18 cellular contexts compared by ENCODE assay signal in the genomic region with DNA sequence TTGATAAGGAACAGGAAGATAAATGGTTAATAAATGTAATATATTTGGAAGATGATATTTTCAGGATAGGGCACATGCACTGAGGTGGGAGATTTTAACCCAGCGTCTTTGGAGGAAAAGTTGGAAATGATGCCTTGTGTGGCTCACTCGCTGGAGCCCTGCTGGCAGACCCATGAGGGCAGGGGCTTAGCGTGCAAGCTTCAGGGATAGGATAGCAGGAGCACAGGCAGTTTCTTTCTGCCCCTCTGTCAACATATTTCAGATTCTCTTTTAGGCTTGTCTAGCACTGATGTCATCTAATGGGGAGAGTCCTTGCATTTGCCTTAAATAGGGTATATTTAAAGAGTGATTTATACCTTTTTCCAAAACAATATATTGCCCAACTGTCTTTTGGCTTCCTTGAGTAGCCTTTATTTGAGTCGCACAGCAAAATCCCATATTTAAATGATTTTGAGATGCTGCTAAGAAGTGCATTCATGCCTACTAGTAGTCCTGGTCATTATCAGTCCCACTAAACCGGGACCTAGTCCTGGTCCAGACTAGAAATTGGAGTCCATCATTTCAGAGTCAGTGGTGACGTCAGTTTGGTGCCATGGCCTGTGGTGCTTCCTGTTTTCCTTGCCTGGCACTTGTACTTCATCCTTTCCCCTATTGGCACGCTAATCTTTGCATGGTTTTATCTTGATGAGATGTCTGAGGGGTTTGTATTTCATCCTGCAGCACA. TPM values are rescaled to one million over a fixed set of nuclear protein-coding genes. Genes with fewer than 3 reads are reported as not detected.
DNase-seq lines count a peak whose midpoint lies in the region; ATAC-seq, FAIRE-seq and TF ChIP-seq lines count a peak whose summit lies in the region.
"Had no signal": no experiment of that assay in that cellular context is flagged by ENCODE, and none has a peak within 500 bp of the region (broad histone marks: within the 10 kb centered on the region; RNA-seq: fewer than 3 reads in every experiment).

No MANE protein-coding gene starts in this region.

- H3K36me3 ChIP-seq in muscle layer of duodenum (ENCODE audit: control insufficient read depth in 1 of 2, insufficient read depth in 2 of 2, low read length in 2 of 2) (no peaks in the 10 kb centered on the region), upper lobe of left lung (no peaks in the 10 kb centered on the region)
- H3K36me3 ChIP-seq: neural progenitor cell had no signal

- H3K27ac ChIP-seq in muscle layer of duodenum (ENCODE audit: low read length) (peak overlapping the region; percentile 90), upper lobe of left lung (peak overlapping the region; percentile 75 to 83 (median 80))
- H3K27ac ChIP-seq: neural progenitor cell, SK-N-MC had no signal

- TF ChIP-seq CTCF in chondrocyte (IDR thresholded peaks at IDR 0.05), result no peak
- TF ChIP-seq CTCF in upper lobe of left lung (IDR thresholded peaks at IDR 0.05), result no peak

- WGBS in upper lobe of left lung, 2 donors, result 75 to 85% methylated on average over 7 of the region's 7 CpGs

- H3K36me3 Mint-ChIP-seq in activated naive CD8-positive, alpha-beta T cell, result peaks cover 8% of the 10 kb centered on the region
- peaks cover 9% of the 10 kb centered on the region for H3K36me3 Mint-ChIP-seq in activated naive CD8-positive, alpha-beta T cell treated with anti-CD3 and anti-CD28 coated beads for 36 hours
- peaks cover 3% of the 10 kb centered on the region for H3K36me3 Mint-ChIP-seq in chondrocyte (ENCODE audit: low read depth)
- H3K36me3 Mint-ChIP-seq: neural progenitor cell had no signal

- H3K27me3 ChIP-seq in muscle layer of duodenum (ENCODE audit: low read depth, low read length) (no peaks in the 10 kb centered on the region), upper lobe of left lung (no peaks in the 10 kb centered on the region)
- H3K27me3 ChIP-seq: neural progenitor cell had no signal

- peaks cover 0 to 5% of the 10 kb centered on the region in 2 donors for H3K9me3 ChIP-seq in muscle layer of duodenum (ENCODE audit: control insufficient read depth in 1 of 2, low read length in 2 of 2)
- H3K9me3 ChIP-seq in upper lobe of left lung, result no peaks in the 10 kb centered on the region

- H3K4me3 Mint-ChIP-seq in activated naive CD8-positive, alpha-beta T cell, result no peak overlapping the region
- H3K4me3 Mint-ChIP-seq in activated naive CD8-positive, alpha-beta T cell treated with anti-CD3 and anti-CD28 coated beads for 36 hours, result no peak overlapping the region
- H3K4me3 Mint-ChIP-seq in chondrocyte (ENCODE audit: unreplicated experiment), result no peak overlapping the region
- H3K4me3 Mint-ChIP-seq: activated CD8-positive, alpha-beta T cell treated with anti-CD3 and anti-CD28 coated beads for 36 hours; activated T-helper 1 cell treated with anti-CD3 and anti-CD28 coated beads, Interleukin-12 subunit alpha, Interleukin-12 subunit beta, Interleukin-2, Interleukin-4 antibody, amounts not matched to agents 30 ng/mL and 10 ng/mL and 1 ng/mL, durations not matched to agents 14 hours and 24 hours and 36 hours; dendritic cell treated with granulocyte-macrophage colony-stimulating factor and Interleukin-4, amounts not matched to agents 40 ng/mL and 50 ng/mL, for 4 days; neural progenitor cell had no signal

- TF ChIP-seq POLR2A in upper lobe of left lung (IDR thresholded peaks at IDR 0.05), result no peak

- H3K4me1 ChIP-seq in muscle layer of duodenum (ENCODE audit: control insufficient read depth in 1 of 2, insufficient read depth in 2 of 2, low read length in 2 of 2) (peaks cover 0 to 42% of the 10 kb centered on the region in 2 donors), upper lobe of left lung (peaks cover 43 to 66% (median 58%) of the 10 kb centered on the region in 4 donors)

- H3K27me3 Mint-ChIP-seq in activated naive CD8-positive, alpha-beta T cell, result no peaks in the 10 kb centered on the region
- H3K27me3 Mint-ChIP-seq in activated naive CD8-positive, alpha-beta T cell treated with anti-CD3 and anti-CD28 coated beads for 36 hours, result no peaks in the 10 kb centered on the region
- H3K27me3 Mint-ChIP-seq in chondrocyte (ENCODE audit: low read depth), result no peaks in the 10 kb centered on the region
- H3K27me3 Mint-ChIP-seq: activated CD8-positive, alpha-beta T cell treated with anti-CD3 and anti-CD28 coated beads for 36 hours had no signal

- no peak for TF ChIP-seq EP300 in upper lobe of left lung (IDR thresholded peaks at IDR 0.05)

- ATAC-seq in upper lobe of left lung (ENCODE audit: low FRiP score in 2 of 2) (no peak), GM19023 (IDR thresholded peaks at IDR 0.05; ENCODE audit: unreplicated experiment) (no peak)
- ATAC-seq: HCT116 had no signal

- H3K9me3 Mint-ChIP-seq in activated naive CD8-positive, alpha-beta T cell (ENCODE audit: low read depth), result no peaks in the 10 kb centered on the region
- peaks cover 14% of the 10 kb centered on the region for H3K9me3 Mint-ChIP-seq in activated naive CD8-positive, alpha-beta T cell treated with anti-CD3 and anti-CD28 coated beads for 36 hours
- H3K9me3 Mint-ChIP-seq in chondrocyte (ENCODE audit: low read depth), result peaks cover 7% of the 10 kb centered on the region

- H3K4me3 ChIP-seq in muscle layer of duodenum (ENCODE audit: low read depth in 1 of 2, low read length in 2 of 2), result no peak overlapping the region
- H3K4me3 ChIP-seq in upper lobe of left lung, result no peak overlapping the region
- H3K4me3 ChIP-seq: lung, neural progenitor cell, SK-N-MC had no signal

- peak overlapping the region; percentile 22 for H3K27ac Mint-ChIP-seq in activated naive CD8-positive, alpha-beta T cell
- no peak overlapping the region for H3K27ac Mint-ChIP-seq in activated naive CD8-positive, alpha-beta T cell treated with anti-CD3 and anti-CD28 coated beads for 36 hours
- peak overlapping the region; percentile 99 for H3K27ac Mint-ChIP-seq in chondrocyte (ENCODE audit: unreplicated experiment)
- H3K27ac Mint-ChIP-seq: activated CD8-positive, alpha-beta T cell treated with anti-CD3 and anti-CD28 coated beads for 36 hours; activated T-helper 1 cell treated with anti-CD3 and anti-CD28 coated beads, Interleukin-12 subunit alpha, Interleukin-12 subunit beta, Interleukin-2, Interleukin-4 antibody, amounts not matched to agents 30 ng/mL and 10 ng/mL and 1 ng/mL, durations not matched to agents 14 hours and 24 hours and 36 hours; dendritic cell treated with granulocyte-macrophage colony-stimulating factor and Interleukin-4, amounts not matched to agents 40 ng/mL and 50 ng/mL, for 4 days; neural progenitor cell had no signal

- H3K4me1 Mint-ChIP-seq in activated naive CD8-positive, alpha-beta T cell (ENCODE audit: low read depth), result peaks cover 41% of the 10 kb centered on the region
- H3K4me1 Mint-ChIP-seq in activated naive CD8-positive, alpha-beta T cell treated with anti-CD3 and anti-CD28 coated beads for 36 hours, result peaks cover 32% of the 10 kb centered on the region
- H3K4me1 Mint-ChIP-seq in chondrocyte (ENCODE audit: low read depth), result peaks cover 97% of the 10 kb centered on the region

- DNase-seq in activated naive CD8-positive, alpha-beta T cell treated with anti-CD3 and anti-CD28 coated beads for 36 hours, result no peak
- DNase-seq in chondrocyte (ENCODE audit: low spot score) (no peak), upper lobe of left lung (no peak), RCC 7860 (ENCODE audit: low spot score) (no peak), LoVo (ENCODE audit: low spot score) (no peak)
- DNase-seq: NCI-H1092 treated with DMSO at 0.1 percent for 48 hours, small intestine had no signal

- FAIRE-seq in RCC 7860 (lab: Jason Lieb, UNC), result no peak
- FAIRE-seq: G401.6, small intestine had no signal

RNA-seq across cellular contexts. Expression of a gene that starts 45.8 kb away (rescaled TPM):
- 1 to 10 TPM; 2.2 to 2.5 TPM for total RNA-seq in activated naive CD8-positive, alpha-beta T cell treated with anti-CD3 and anti-CD28 coated beads for 36 hours
- total RNA-seq in chondrocyte (58.8 to 66.2 TPM (median 59.5 TPM) in 3 replicates), upper lobe of left lung (10 to 100 TPM in 1 of 6 donors, 1 to 10 TPM in 5; 4.1 to 21.0 (median 8.0) TPM)
